Comparison of ENCODE assay signal across 19 cellular contexts in genomic region chr2:62923242-62923641, GRCh38.
"Had no signal": no experiment of that assay in that cellular context is flagged by ENCODE, and none has a peak within 500 bp of the region (broad histone marks: within the 10 kb centered on the region; RNA-seq: fewer than 3 reads in every experiment).

No MANE protein-coding gene starts in this region.

- H3K27ac ChIP-seq: cardiac muscle cell, gastrocnemius medialis, heart right ventricle, neutrophil, psoas muscle had no signal

- H3K4me1 ChIP-seq: gastrocnemius medialis, heart right ventricle, psoas muscle had no signal

- DNase-seq: effector memory CD4-positive, alpha-beta T cell; gastrocnemius medialis; heart right ventricle; hypothalamus; islet precursor cell; left ventricle myocardium superior; mesenchymal stem cell; midbrain; naive thymus-derived CD8-positive, alpha-beta T cell; psoas muscle; retina; stimulated activated CD4-positive, alpha-beta T cell treated with anti-CD3 and anti-CD28 coated beads, Interleukin-2, amount 100 ng/mL, for 48 hours; stimulated activated naive CD4-positive, alpha-beta T cell treated with Interleukin-2 at 50 U/mL for 16 hours had no signal

- H3K9me3 ChIP-seq: gastrocnemius medialis, neutrophil, psoas muscle had no signal

- ATAC-seq: gastrocnemius medialis; heart right ventricle; left ventricle myocardium superior; naive thymus-derived CD8-positive, alpha-beta T cell; sciatic nerve had no signal

- FAIRE-seq: endometrium had no signal

- H3K4me3 ChIP-seq: cardiac muscle cell, gastrocnemius medialis, heart right ventricle, lung, psoas muscle, smooth muscle cell had no signal

- H3K4me2 ChIP-seq: smooth muscle cell had no signal

- H3K27me3 ChIP-seq: cardiac muscle cell, gastrocnemius medialis, heart right ventricle, neutrophil had no signal

- H3K36me3 ChIP-seq: cardiac muscle cell, neutrophil had no signal
